Comparison of ENCODE assay signal across 8 cellular contexts in the genomic region with DNA sequence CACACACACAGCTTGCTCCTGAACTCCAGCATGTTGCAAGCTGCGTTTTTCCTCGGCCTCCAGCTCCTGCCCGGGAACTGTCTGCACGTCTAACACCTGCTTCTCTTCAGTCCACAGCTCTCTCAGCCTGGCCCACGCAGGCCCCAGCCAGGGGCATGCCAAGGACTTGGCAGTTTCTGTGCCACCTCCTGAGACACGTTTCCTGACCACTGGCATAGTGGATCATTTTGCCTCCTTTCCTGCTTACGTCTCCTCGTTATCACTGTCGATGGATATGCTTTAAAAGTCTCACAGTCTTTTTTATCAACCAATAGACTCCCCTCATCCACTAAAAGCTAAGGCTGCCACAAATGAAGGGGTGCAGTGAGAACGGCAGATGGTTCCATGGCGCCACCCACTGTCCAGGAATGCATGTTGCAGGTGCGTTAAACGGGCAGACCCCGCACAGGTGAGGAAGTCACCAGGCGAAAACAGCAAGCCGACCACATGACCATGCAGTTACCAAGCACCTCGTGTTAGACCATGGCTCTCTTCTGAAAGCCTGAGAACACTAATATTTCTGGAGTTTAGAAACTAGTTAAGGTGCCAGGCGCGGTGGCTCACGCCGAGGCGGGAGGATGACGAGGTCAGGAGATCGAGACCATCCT. TPM values are rescaled to one million over a fixed set of nuclear protein-coding genes. Genes with fewer than 3 reads are reported as not detected.
DNase-seq lines count a peak whose midpoint lies in the region; ATAC-seq lines count a peak whose summit lies in the region.

No MANE protein-coding gene starts in this region.

- DNase-seq in G401 (ENCODE audit: low spot score) (peak; percentile 91), NCI-H2029 (lab: John Stamatoyannopoulos, UW) (peak; percentile 59), ecto neural progenitor cell (ENCODE audit: low spot score) (peak; percentile 81), midbrain (lab: John Stamatoyannopoulos, UW) (peak; percentile 26)
- peak; percentile 37 to 45 for DNase-seq in activated CD4-positive, alpha-beta T cell treated with anti-CD3 and anti-CD28 coated beads, Interleukin-2, amount 50 U/mL, for 4 hours
- no peak for DNase-seq in stimulated activated naive B cell treated with anti-CD40 and anti-IgM and Interleukin-4, amounts not matched to agents 10 μg/mL and 1 μg/mL and 100 μg/mL, for 72 hours

- peaks cover 0 to 8% of the 10 kb centered on the region in 2 donors for H3K36me3 Mint-ChIP-seq in stimulated activated naive B cell treated with anti-CD40 and anti-IgM and Interleukin-4, amounts not matched to agents 10 μg/mL and 1 μg/mL and 100 μg/mL, for 72 hours

- no peaks in the 10 kb centered on the region for H3K9me3 Mint-ChIP-seq in stimulated activated naive B cell treated with anti-CD40 and anti-IgM and Interleukin-4, amounts not matched to agents 10 μg/mL and 1 μg/mL and 100 μg/mL, for 72 hours

- peak; percentile 75 to 79 for ATAC-seq in stimulated activated naive B cell treated with anti-CD40 and anti-IgM and Interleukin-4, amounts not matched to agents 10 μg/mL and 1 μg/mL and 100 μg/mL, for 72 hours (replicated peaks)
- ATAC-seq in GM19351 (IDR thresholded peaks at IDR 0.05; ENCODE audit: unreplicated experiment) (no peak), HG03342 (IDR thresholded peaks at IDR 0.05; ENCODE audit: unreplicated experiment) (no peak)

- in situ Hi-C loops in G401 (cut with HindIII; ENCODE audit: low sequenced_read_pairs), result no loop called here

- H3K4me3 Mint-ChIP-seq in stimulated activated naive B cell treated with anti-CD40 and anti-IgM and Interleukin-4, amounts not matched to agents 10 μg/mL and 1 μg/mL and 100 μg/mL, for 72 hours, result peak overlapping the region in 1 of 2 donors; percentile 22

- H3K4me1 Mint-ChIP-seq in stimulated activated naive B cell treated with anti-CD40 and anti-IgM and Interleukin-4, amounts not matched to agents 10 μg/mL and 1 μg/mL and 100 μg/mL, for 72 hours, result peaks cover 3 to 7% of the 10 kb centered on the region in 2 donors

- peaks cover 3 to 18% of the 10 kb centered on the region in 2 donors for H3K27me3 Mint-ChIP-seq in stimulated activated naive B cell treated with anti-CD40 and anti-IgM and Interleukin-4, amounts not matched to agents 10 μg/mL and 1 μg/mL and 100 μg/mL, for 72 hours

- no peak overlapping the region for H3K27ac Mint-ChIP-seq in stimulated activated naive B cell treated with anti-CD40 and anti-IgM and Interleukin-4, amounts not matched to agents 10 μg/mL and 1 μg/mL and 100 μg/mL, for 72 hours

RNA-seq across cellular contexts. Expression of a gene that starts 14.7 kb away (rescaled TPM):
- total RNA-seq in G401 (2014; rRNA removed; shearing (Covaris generic)), result 34.3 and 35.9 TPM in 2 replicates

RNA-seq across cellular contexts. Expression of a gene that starts 53.8 kb away (rescaled TPM):
- 35.6 and 59.9 TPM in 2 replicates for total RNA-seq in G401 (2014; rRNA removed; shearing (Covaris generic))

Comparison
In these comparisons a context has a peak if more than half of its experiments do, and no peak if none do; other contexts are left out.
1. ATAC-seq: peak in stimulated activated naive B cell treated with anti-CD40 and anti-IgM and Interleukin-4, amounts not matched to agents 10 μg/mL and 1 μg/mL and 100 μg/mL, for 72 hours (2 of 2); none in GM19351 (single experiment) and HG03342 (single experiment).